In genomic region chr10:83606275-83606674, GRCh38 we compare ENCODE assay signal across 17 cellular contexts.
DNase-seq lines count a peak whose midpoint lies in the region; ATAC-seq and TF ChIP-seq lines count a peak whose summit lies in the region.
"Had no signal": no experiment of that assay in that cellular context is flagged by ENCODE, and none has a peak within 500 bp of the region (broad histone marks: within the 10 kb centered on the region; RNA-seq: fewer than 3 reads in every experiment).

No MANE protein-coding gene starts in this region.

- H3K36me3 ChIP-seq in vagina, result no peaks in the 10 kb centered on the region

- H3K4me3 Mint-ChIP-seq in activated CD4-positive, alpha-beta memory T cell treated with anti-CD3 and anti-CD28 coated beads, Interleukin-2, amount 10 ng/mL, durations not matched to agents 7 days and 5 days, result no peak overlapping the region
- H3K4me3 Mint-ChIP-seq: activated CD4-positive, alpha-beta T cell treated with anti-CD3 and anti-CD28 coated beads, Interleukin-2, amount 10 ng/mL, durations not matched to agents 24 days and 14 days; activated naive CD8-positive, alpha-beta T cell; activated T-cell treated with anti-CD3 and anti-CD28 coated beads, Interleukin-2, amount 50 U/mL, for 24 hours; immature natural killer cell had no signal

- no peaks in the 10 kb centered on the region for H3K36me3 Mint-ChIP-seq in activated CD4-positive, alpha-beta memory T cell treated with anti-CD3 and anti-CD28 coated beads, Interleukin-2, amount 10 ng/mL, durations not matched to agents 7 days and 5 days (ENCODE audit: low read depth)
- H3K36me3 Mint-ChIP-seq: activated naive CD8-positive, alpha-beta T cell; immature natural killer cell had no signal

- TF ChIP-seq POLR2A in vagina (IDR thresholded peaks at IDR 0.05), result no peak

- H3K27ac ChIP-seq in vagina, result no peak overlapping the region
- H3K27ac ChIP-seq: A549 had no signal

- DNase-seq in NCI-H526 (lab: John Stamatoyannopoulos, UW) (peak; percentile 7 to 24), NCI-H526 treated with DMSO at 0.1 percent for 48 hours (lab: John Stamatoyannopoulos, UW) (no peak), NCI-H69 (lab: John Stamatoyannopoulos, UW) (peak; percentile 45), left ventricle myocardium superior (no peak), retinal pigment epithelial cell (ENCODE audit: low read depth) (peak; percentile 46), vagina (ENCODE audit: extremely low spot score in 2 of 2) (no peak), GDM1 (lab: John Stamatoyannopoulos, UW) (no peak)
- no peak for DNase-seq in activated CD4-positive, alpha-beta memory T cell treated with anti-CD3 and anti-CD28 coated beads, Interleukin-2, amount 10 ng/mL, durations not matched to agents 7 days and 5 days
- DNase-seq: activated CD4-positive, alpha-beta T cell treated with anti-CD3 and anti-CD28 coated beads, Interleukin-2, amount 10 ng/mL, durations not matched to agents 24 days and 14 days; activated T-cell treated with anti-CD3 and anti-CD28 coated beads, Interleukin-2, amount 50 U/mL, for 24 hours; effector CD4-positive, alpha-beta T cell; foreskin melanocyte; GOT3; immature natural killer cell; NCI-H2081 treated with DMSO at 0.1 percent for 48 hours had no signal

- no peaks in the 10 kb centered on the region for H3K9me3 Mint-ChIP-seq in activated CD4-positive, alpha-beta memory T cell treated with anti-CD3 and anti-CD28 coated beads, Interleukin-2, amount 10 ng/mL, durations not matched to agents 7 days and 5 days
- H3K9me3 Mint-ChIP-seq: activated CD4-positive, alpha-beta T cell treated with anti-CD3 and anti-CD28 coated beads, Interleukin-2, amount 10 ng/mL, durations not matched to agents 24 days and 14 days had no signal

- H3K9me3 ChIP-seq in vagina, result no peaks in the 10 kb centered on the region
- H3K9me3 ChIP-seq: A549 had no signal

- CTCF ChIA-PET in activated CD4-positive, alpha-beta memory T cell treated with anti-CD3 and anti-CD28 coated beads, Interleukin-2, amount 10 ng/mL, durations not matched to agents 7 days and 5 days (lab: Charles Lee), result no interaction called here

- H3K27me3 Mint-ChIP-seq in activated CD4-positive, alpha-beta memory T cell treated with anti-CD3 and anti-CD28 coated beads, Interleukin-2, amount 10 ng/mL, durations not matched to agents 7 days and 5 days, result no peaks in the 10 kb centered on the region
- H3K27me3 Mint-ChIP-seq: activated CD4-positive, alpha-beta T cell treated with anti-CD3 and anti-CD28 coated beads, Interleukin-2, amount 10 ng/mL, durations not matched to agents 24 days and 14 days; activated naive CD8-positive, alpha-beta T cell; activated T-cell treated with anti-CD3 and anti-CD28 coated beads, Interleukin-2, amount 50 U/mL, for 24 hours had no signal

- H3K27me3 ChIP-seq in vagina, result no peaks in the 10 kb centered on the region

- TF ChIP-seq CTCF in retinal pigment epithelial cell (conservative IDR thresholded peaks at IDR 0.05; ENCODE audit: low read depth, low read length) (no peak), vagina (IDR thresholded peaks at IDR 0.05) (no peak)

- peaks cover 12% of the 10 kb centered on the region for H3K4me1 Mint-ChIP-seq in activated CD4-positive, alpha-beta memory T cell treated with anti-CD3 and anti-CD28 coated beads, Interleukin-2, amount 10 ng/mL, durations not matched to agents 7 days and 5 days
- H3K4me1 Mint-ChIP-seq: immature natural killer cell had no signal

- peak; percentile 44 for ATAC-seq in left ventricle myocardium superior
- ATAC-seq: A549 had no signal

- POLR2A ChIA-PET in activated CD4-positive, alpha-beta memory T cell treated with anti-CD3 and anti-CD28 coated beads, Interleukin-2, amount 10 ng/mL, durations not matched to agents 7 days and 5 days (lab: Charles Lee), result no interaction called here

- H3K4me1 ChIP-seq in vagina, result no peaks in the 10 kb centered on the region
- H3K4me1 ChIP-seq: A549 had no signal

- intact Hi-C loops in left ventricle myocardium superior (cut with micrococcal nuclease), result no loop called here
- intact Hi-C loops in vagina (cut with DNase I), result no loop called here

- no peak overlapping the region for H3K27ac Mint-ChIP-seq in activated CD4-positive, alpha-beta memory T cell treated with anti-CD3 and anti-CD28 coated beads, Interleukin-2, amount 10 ng/mL, durations not matched to agents 7 days and 5 days
- H3K27ac Mint-ChIP-seq: activated CD4-positive, alpha-beta T cell treated with anti-CD3 and anti-CD28 coated beads, Interleukin-2, amount 10 ng/mL, durations not matched to agents 24 days and 14 days; activated naive CD8-positive, alpha-beta T cell; activated T-cell treated with anti-CD3 and anti-CD28 coated beads, Interleukin-2, amount 50 U/mL, for 24 hours; immature natural killer cell had no signal

- H3K4me3 ChIP-seq in retinal pigment epithelial cell (ENCODE audit: low read length) (no peak overlapping the region), vagina (no peak overlapping the region)
- H3K4me3 ChIP-seq: A549 had no signal

Comparison
In these comparisons a context has a peak if more than half of its experiments do, and no peak if none do; other contexts are left out.
1. DNase-seq: peak in NCI-H526 (2 of 2), NCI-H69 (single experiment) and retinal pigment epithelial cell (single experiment); none in NCI-H526 treated with DMSO at 0.1 percent for 48 hours (single experiment), left ventricle myocardium superior (single experiment), activated CD4-positive, alpha-beta memory T cell treated with anti-CD3 and anti-CD28 coated beads, Interleukin-2, amount 10 ng/mL, durations not matched to agents 7 days and 5 days (single experiment), vagina (0 of 2) and GDM1 (single experiment).